In the genomic region with DNA sequence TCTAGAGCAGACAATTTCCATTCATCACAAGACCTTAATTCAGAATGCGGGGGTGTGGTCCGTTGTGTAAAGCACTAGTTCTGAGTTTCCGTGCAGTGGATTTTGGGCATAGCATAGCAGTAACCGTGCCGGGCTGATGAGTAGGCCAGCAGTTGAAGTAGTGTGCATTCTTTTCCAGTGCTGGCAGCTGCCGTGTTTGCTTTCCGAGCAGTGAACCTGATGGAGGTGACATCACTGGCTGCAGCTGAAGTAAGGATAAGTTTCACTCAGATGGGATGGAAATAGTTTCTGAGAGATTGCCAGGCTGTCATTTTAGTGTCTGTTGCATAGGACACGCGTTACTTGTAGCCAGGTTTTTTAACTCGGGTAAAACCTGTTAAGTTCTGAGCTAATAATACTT, we compare ENCODE assay signal across 13 cellular contexts.
A peak's percentile ranks its signal among the peaks of the same experiment; 100 is the strongest.
DNase-seq lines count a peak whose midpoint lies in the region; ATAC-seq and TF ChIP-seq lines count a peak whose summit lies in the region.
"Had no signal": no experiment of that assay in that cellular context is flagged by ENCODE, and none has a peak within 500 bp of the region (broad histone marks: within the 10 kb centered on the region; RNA-seq: fewer than 3 reads in every experiment).

No MANE protein-coding gene starts in this region.

- H3K36me3 ChIP-seq in brain microvascular endothelial cell (replicated peaks) (peaks cover 2% of the 10 kb centered on the region), right atrium auricular region (no peaks in the 10 kb centered on the region), skeletal muscle tissue (ENCODE audit: control insufficient read depth in 3 of 3, insufficient read depth in 3 of 3, low read length in 3 of 3) (peaks cover 0 to 2% (median 0%) of the 10 kb centered on the region in 3 donors)

- peaks cover 2% of the 10 kb centered on the region for H3K4me1 Mint-ChIP-seq in activated CD4-positive, alpha-beta T cell treated with anti-CD3 and anti-CD28 coated beads, Interleukin-2, amount 10 ng/mL, durations not matched to agents 7 days and 5 days
- H3K4me1 Mint-ChIP-seq in stimulated activated effector memory CD8-positive, alpha-beta T cell treated with anti-CD3 and anti-CD28 coated beads, Interleukin-12 subunit alpha, Interleukin-12 subunit beta, amount 100 ng/mL, for 72 hours = peaks cover 5% of the 10 kb centered on the region
- H3K4me1 Mint-ChIP-seq in T-helper 17 cell = no peaks in the 10 kb centered on the region

- no peaks in the 10 kb centered on the region for H3K9me3 ChIP-seq in right atrium auricular region
- H3K9me3 ChIP-seq in skeletal muscle tissue (ENCODE audit: control insufficient read depth in 3 of 3, low read length in 3 of 3) = no peaks in the 10 kb centered on the region
- H3K9me3 ChIP-seq in T-helper 17 cell (ENCODE audit: control insufficient read depth, low read length, poor library complexity, severe bottlenecking) = no peaks in the 10 kb centered on the region
- H3K9me3 ChIP-seq: spleen had no signal

- no peaks in the 10 kb centered on the region for H3K9me3 Mint-ChIP-seq in activated CD4-positive, alpha-beta T cell treated with anti-CD3 and anti-CD28 coated beads, Interleukin-2, amount 10 ng/mL, durations not matched to agents 7 days and 5 days
- H3K9me3 Mint-ChIP-seq in stimulated activated effector memory CD8-positive, alpha-beta T cell treated with anti-CD3 and anti-CD28 coated beads, Interleukin-12 subunit alpha, Interleukin-12 subunit beta, amount 100 ng/mL, for 72 hours = no peaks in the 10 kb centered on the region

- in situ Hi-C loops in brain microvascular endothelial cell (cut with HindIII; ENCODE audit: low pct_ligation_motif_present, low sequenced_read_pairs) = no loop called here

- H3K36me3 Mint-ChIP-seq in activated CD4-positive, alpha-beta T cell treated with anti-CD3 and anti-CD28 coated beads, Interleukin-2, amount 10 ng/mL, durations not matched to agents 7 days and 5 days (ENCODE audit: low read depth) = peaks cover 3% of the 10 kb centered on the region
- peaks cover 9% of the 10 kb centered on the region for H3K36me3 Mint-ChIP-seq in stimulated activated effector memory CD8-positive, alpha-beta T cell treated with anti-CD3 and anti-CD28 coated beads, Interleukin-12 subunit alpha, Interleukin-12 subunit beta, amount 100 ng/mL, for 72 hours
- H3K36me3 Mint-ChIP-seq in T-helper 17 cell (ENCODE audit: low read depth) = peaks cover 11% of the 10 kb centered on the region

- CTCF ChIA-PET in activated CD4-positive, alpha-beta T cell treated with anti-CD3 and anti-CD28 coated beads, Interleukin-2, amount 10 ng/mL, durations not matched to agents 7 days and 5 days (lab: Charles Lee) = no interaction called here

- no peak overlapping the region for H3K4me3 Mint-ChIP-seq in activated CD4-positive, alpha-beta T cell treated with anti-CD3 and anti-CD28 coated beads, Interleukin-2, amount 10 ng/mL, durations not matched to agents 7 days and 5 days
- no peak overlapping the region for H3K4me3 Mint-ChIP-seq in stimulated activated effector memory CD8-positive, alpha-beta T cell treated with anti-CD3 and anti-CD28 coated beads, Interleukin-12 subunit alpha, Interleukin-12 subunit beta, amount 100 ng/mL, for 72 hours
- H3K4me3 Mint-ChIP-seq in T-helper 17 cell = no peak overlapping the region

- no peak for ATAC-seq in stimulated activated effector memory CD8-positive, alpha-beta T cell treated with anti-CD3 and anti-CD28 coated beads, Interleukin-12 subunit alpha, Interleukin-12 subunit beta, amount 100 ng/mL, for 72 hours
- ATAC-seq in T-helper 17 cell = no peak
- ATAC-seq: SK-N-SH treated with all-trans-retinoic acid at 6 μM for 48 hours had no signal

- H3K27me3 Mint-ChIP-seq in activated CD4-positive, alpha-beta T cell treated with anti-CD3 and anti-CD28 coated beads, Interleukin-2, amount 10 ng/mL, durations not matched to agents 7 days and 5 days = no peaks in the 10 kb centered on the region
- no peaks in the 10 kb centered on the region for H3K27me3 Mint-ChIP-seq in T-helper 17 cell

- H3K4me1 ChIP-seq in right atrium auricular region = peaks cover 0 to 13% of the 10 kb centered on the region in 2 donors
- H3K4me1 ChIP-seq in skeletal muscle tissue (ENCODE audit: control insufficient read depth in 3 of 3, insufficient read depth in 3 of 3, low read length in 3 of 3) = peaks cover 8 to 12% (median 8%) of the 10 kb centered on the region in 3 donors

- H3K27me3 ChIP-seq in brain microvascular endothelial cell (replicated peaks) (no peaks in the 10 kb centered on the region), right atrium auricular region (no peaks in the 10 kb centered on the region), skeletal muscle tissue (ENCODE audit: control insufficient read depth in 3 of 3, insufficient read depth in 3 of 3, low read length in 3 of 3) (no peaks in the 10 kb centered on the region)
- H3K27me3 ChIP-seq: spleen had no signal

- no peak for TF ChIP-seq CTCF in brain microvascular endothelial cell (IDR thresholded peaks at IDR 0.05; ENCODE audit: low read depth, low read length, missing control alignments)
- no peak for TF ChIP-seq CTCF in right atrium auricular region (IDR thresholded peaks at IDR 0.05)

- no peak overlapping the region for H3K4me3 ChIP-seq in brain microvascular endothelial cell (ENCODE audit: low read depth, low read length)
- no peak overlapping the region for H3K4me3 ChIP-seq in right atrium auricular region
- no peak overlapping the region for H3K4me3 ChIP-seq in skeletal muscle tissue (ENCODE audit: low read length in 3 of 3)
- H3K4me3 ChIP-seq: spleen had no signal

- no peak overlapping the region for H3K27ac Mint-ChIP-seq in activated CD4-positive, alpha-beta T cell treated with anti-CD3 and anti-CD28 coated beads, Interleukin-2, amount 10 ng/mL, durations not matched to agents 7 days and 5 days
- no peak overlapping the region for H3K27ac Mint-ChIP-seq in stimulated activated effector memory CD8-positive, alpha-beta T cell treated with anti-CD3 and anti-CD28 coated beads, Interleukin-12 subunit alpha, Interleukin-12 subunit beta, amount 100 ng/mL, for 72 hours
- H3K27ac Mint-ChIP-seq in T-helper 17 cell = no peak overlapping the region

- H3K27ac ChIP-seq in brain microvascular endothelial cell = no peak overlapping the region
- peak overlapping the region in 1 of 2 donors; percentile 33 for H3K27ac ChIP-seq in right atrium auricular region
- H3K27ac ChIP-seq in skeletal muscle tissue (ENCODE audit: low read depth, low read length) = peak overlapping the region; percentile 83
- H3K27ac ChIP-seq: KMS-11, spleen had no signal

- DNase-seq in NCI-H2029 treated with DMSO at 0.1 percent for 48 hours (lab: John Stamatoyannopoulos, UW) = peak; percentile 64
- DNase-seq in brain microvascular endothelial cell = peak; percentile 36
- DNase-seq in right atrium auricular region (ENCODE audit: low spot score) = peak; percentile 60
- no peak for DNase-seq in activated CD4-positive, alpha-beta T cell treated with anti-CD3 and anti-CD28 coated beads, Interleukin-2, amount 10 ng/mL, durations not matched to agents 7 days and 5 days
- no peak for DNase-seq in stimulated activated effector memory CD8-positive, alpha-beta T cell treated with anti-CD3 and anti-CD28 coated beads, Interleukin-12 subunit alpha, Interleukin-12 subunit beta, amount 100 ng/mL, for 72 hours (ENCODE audit: low spot score in 2 of 2)
- no peak for DNase-seq in T-helper 17 cell
- DNase-seq: activated CD4-positive, alpha-beta T cell treated with anti-CD3 and anti-CD28 coated beads, Interleukin-2, amount 50 U/mL, for 1 hour; COR-L47; cortex of kidney; spleen had no signal

- POLR2A ChIA-PET in activated CD4-positive, alpha-beta T cell treated with anti-CD3 and anti-CD28 coated beads, Interleukin-2, amount 10 ng/mL, durations not matched to agents 7 days and 5 days (lab: Charles Lee) = no interaction called here

- peak overlapping the region; percentile 59 to 69 (median 66) for H3K9ac ChIP-seq in skeletal muscle tissue (ENCODE audit: low read depth in 1 of 3, low read length in 3 of 3)
- H3K9ac ChIP-seq: KMS-11 had no signal

Comparison
In these comparisons a context has a peak if more than half of its experiments do, and no peak if none do; other contexts are left out.
1. DNase-seq: peak in NCI-H2029 treated with DMSO at 0.1 percent for 48 hours (single experiment), brain microvascular endothelial cell (single experiment) and right atrium auricular region (single experiment); none in activated CD4-positive, alpha-beta T cell treated with anti-CD3 and anti-CD28 coated beads, Interleukin-2, amount 10 ng/mL, durations not matched to agents 7 days and 5 days (single experiment), stimulated activated effector memory CD8-positive, alpha-beta T cell treated with anti-CD3 and anti-CD28 coated beads, Interleukin-12 subunit alpha, Interleukin-12 subunit beta, amount 100 ng/mL, for 72 hours (0 of 2) and T-helper 17 cell (0 of 3).